In the genomic region with DNA sequence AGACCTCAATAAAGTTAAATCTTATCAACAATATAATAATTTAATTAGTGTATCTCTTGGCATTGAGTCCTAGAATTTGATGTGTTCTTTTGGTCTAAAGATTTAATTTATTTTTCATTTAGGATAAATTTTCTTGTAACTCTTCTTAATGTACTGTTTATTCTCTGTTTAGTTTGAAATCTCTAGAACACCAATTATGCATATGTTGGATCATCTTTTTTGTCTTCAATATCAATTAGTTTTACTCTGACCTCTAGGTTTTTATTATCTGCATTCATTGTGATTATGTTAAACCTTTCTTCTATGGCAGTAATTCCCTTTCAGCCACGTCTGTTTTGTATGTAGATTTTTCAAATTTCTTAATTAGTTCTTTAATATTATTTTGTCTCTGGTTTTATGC, we compare ENCODE assay signal across 35 cellular contexts.
"Had no signal": no experiment of that assay in that cellular context is flagged by ENCODE, and none has a peak within 500 bp of the region (broad histone marks: within the 10 kb centered on the region; RNA-seq: fewer than 3 reads in every experiment).

No MANE protein-coding gene starts in this region.

- H3K4me1 Mint-ChIP-seq: activated CD4-positive, alpha-beta T cell treated with anti-CD3 and anti-CD28 coated beads for 36 hours; activated T-helper 17 cell treated with anti-CD3 and anti-CD28 coated beads, Interleukin-2, amount 50 U/mL, for 72 hours; brain; T-helper 17 cell had no signal

- H3K4me1 ChIP-seq: adrenal gland, breast epithelium, colonic mucosa, gastroesophageal sphincter had no signal

- H3K4me3 ChIP-seq: adrenal gland, breast epithelium, cardiac muscle cell, colonic mucosa, gastroesophageal sphincter had no signal

- H3K36me3 Mint-ChIP-seq: brain had no signal

- H3K27ac Mint-ChIP-seq: activated CD4-positive, alpha-beta memory T cell treated with anti-CD3 and anti-CD28 coated beads for 36 hours; activated CD4-positive, alpha-beta T cell treated with anti-CD3 and anti-CD28 coated beads for 36 hours; activated CD4-positive, alpha-beta T cell treated with anti-CD3 and anti-CD28 coated beads, Interleukin-2, amount 10 ng/mL, durations not matched to agents 24 days and 14 days; activated CD8-positive, alpha-beta memory T cell treated with anti-CD3 and anti-CD28 coated beads, Interleukin-2, amount 10 ng/mL, durations not matched to agents 7 days and 5 days; activated CD8-positive, alpha-beta T cell treated with anti-CD3 and anti-CD28 coated beads, Interleukin-2, amount 10 ng/mL, durations not matched to agents 7 days and 5 days; activated naive CD8-positive, alpha-beta T cell; activated T-helper 17 cell treated with anti-CD3 and anti-CD28 coated beads, Interleukin-2, amount 50 U/mL, for 72 hours; brain; T-helper 17 cell; T-helper 2 cell treated with Interferon-gamma antibody and Interleukin-4, amounts not matched to agents 5 μg/mL and 100 μg/mL, for 36 hours had no signal

- DNase-seq: activated CD4-positive, alpha-beta memory T cell treated with anti-CD3 and anti-CD28 coated beads for 36 hours; activated CD4-positive, alpha-beta T cell treated with anti-CD3 and anti-CD28 coated beads for 36 hours; activated CD4-positive, alpha-beta T cell treated with anti-CD3 and anti-CD28 coated beads, Interleukin-2, amount 10 ng/mL, durations not matched to agents 24 days and 14 days; activated CD4-positive, CD25-positive, alpha-beta regulatory T cell; activated CD4-positive, CD25-positive, alpha-beta regulatory T cell treated with anti-CD3 and anti-CD28 coated beads, Interleukin-2, amount 50 U/mL, for 72 hours; activated CD8-positive, alpha-beta memory T cell treated with anti-CD3 and anti-CD28 coated beads, Interleukin-2, amount 10 ng/mL, durations not matched to agents 7 days and 5 days; activated CD8-positive, alpha-beta memory T cell treated with anti-CD3 and anti-CD28 coated beads, Interleukin-2, amount 50 U/mL, for 48 hours; activated CD8-positive, alpha-beta T cell treated with anti-CD3 and anti-CD28 coated beads, Interleukin-2, amount 10 ng/mL, durations not matched to agents 7 days and 5 days; activated effector memory CD4-positive, alpha-beta T cell treated with Interleukin-2 at 50 U/mL for 16 hours; activated gamma-delta T cell treated with Interleukin-2 at 50 U/mL for 16 hours; activated naive CD4-positive, alpha-beta T cell treated with anti-CD3 and anti-CD28 coated beads, Interleukin-2, amount 50 U/mL, for 16 hours; activated naive CD4-positive, alpha-beta T cell treated with Interleukin-2 at 50 U/mL for 16 hours; activated T-cell treated with anti-CD3 and anti-CD28 coated beads for 4 hours; activated T-cell treated with anti-CD3 and anti-CD28 coated beads, Interleukin-2, amount 50 U/mL, for 4 hours; adrenal gland; amygdala; aorta; central memory CD4-positive, alpha-beta T cell; cerebellar nuclear complex; colonic mucosa; effector CD8-positive, alpha-beta T cell; foreskin melanocyte; head of caudate nucleus; hippocampal formation; T-helper 1 cell; T-helper 17 cell; T1000 had no signal

- H3K9me3 ChIP-seq: colonic mucosa had no signal

- H3K4me3 Mint-ChIP-seq: activated CD4-positive, alpha-beta memory T cell treated with anti-CD3 and anti-CD28 coated beads for 36 hours; activated CD4-positive, alpha-beta T cell treated with anti-CD3 and anti-CD28 coated beads for 36 hours; activated CD4-positive, alpha-beta T cell treated with anti-CD3 and anti-CD28 coated beads, Interleukin-2, amount 10 ng/mL, durations not matched to agents 24 days and 14 days; activated CD8-positive, alpha-beta memory T cell treated with anti-CD3 and anti-CD28 coated beads, Interleukin-2, amount 10 ng/mL, durations not matched to agents 7 days and 5 days; activated CD8-positive, alpha-beta T cell treated with anti-CD3 and anti-CD28 coated beads, Interleukin-2, amount 10 ng/mL, durations not matched to agents 7 days and 5 days; activated naive CD8-positive, alpha-beta T cell; activated T-cell treated with anti-CD3 and anti-CD28 coated beads, Interleukin-2, amount 50 U/mL, for 4 hours; activated T-helper 17 cell treated with anti-CD3 and anti-CD28 coated beads, Interleukin-2, amount 50 U/mL, for 72 hours; brain; T-helper 17 cell; T-helper 2 cell treated with Interferon-gamma antibody and Interleukin-4, amounts not matched to agents 5 μg/mL and 100 μg/mL, for 36 hours had no signal

- H3K27ac ChIP-seq: adrenal gland, breast epithelium, cardiac muscle cell, colonic mucosa, gastroesophageal sphincter had no signal

- H3K36me3 ChIP-seq: adrenal gland, breast epithelium, cardiac muscle cell, colonic mucosa, gastroesophageal sphincter had no signal

- ATAC-seq: activated CD4-positive, alpha-beta T cell treated with anti-CD3 and anti-CD28 coated beads for 36 hours; activated CD8-positive, alpha-beta memory T cell treated with anti-CD3 and anti-CD28 coated beads, Interleukin-2, amount 10 ng/mL, durations not matched to agents 7 days and 5 days; activated CD8-positive, alpha-beta T cell treated with anti-CD3 and anti-CD28 coated beads, Interleukin-2, amount 10 ng/mL, durations not matched to agents 7 days and 5 days; activated T-cell treated with anti-CD3 and anti-CD28 coated beads, Interleukin-2, amount 50 U/mL, for 4 hours; activated T-helper 17 cell treated with anti-CD3 and anti-CD28 coated beads, Interleukin-2, amount 50 U/mL, for 72 hours; esophagus mucosa; gastroesophageal sphincter; T-helper 17 cell had no signal
